Comparison of ENCODE assay signal across 8 cellular contexts in the genomic region with DNA sequence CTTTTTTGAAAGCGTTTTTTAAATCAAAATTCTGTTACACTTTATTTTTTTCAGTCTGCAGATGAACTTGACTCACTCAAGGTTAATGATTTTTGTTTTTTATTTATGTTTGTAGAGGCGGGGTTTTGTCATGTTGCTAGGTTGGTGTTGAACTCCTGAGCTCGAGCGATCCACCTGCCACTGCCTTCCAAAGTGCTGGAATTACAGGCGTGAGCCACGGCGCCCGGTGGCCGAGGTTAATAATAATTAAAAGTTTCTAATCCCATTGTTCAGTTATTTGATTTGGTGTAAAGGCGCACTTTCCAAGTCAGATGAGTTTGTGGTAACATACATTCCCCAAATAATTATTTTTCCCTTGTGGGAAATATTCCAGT. TPM values are rescaled to one million over a fixed set of nuclear protein-coding genes. Genes with fewer than 3 reads are reported as not detected.
A peak's percentile ranks its signal among the peaks of the same experiment; 100 is the strongest.
DNase-seq lines count a peak whose midpoint lies in the region; ATAC-seq and TF ChIP-seq lines count a peak whose summit lies in the region.

No MANE protein-coding gene starts in this region.

- H3K27me3 Mint-ChIP-seq in activated T-helper 17 cell treated with anti-CD3 and anti-CD28 coated beads, Interleukin-2, amount 50 U/mL, for 72 hours, result no peaks in the 10 kb centered on the region

- CTCF ChIA-PET in SK-N-SH (lab: Yijun Ruan, JAX), result interaction anchor here (1.0 to 1.4 kb wide), 4 partner anchors 10 to 159 kb away, joined by 3 to 5 read pairs (median 4); no protein-coding TSS in a partner anchor

- H3K9me2 ChIP-seq in SK-N-SH, result no peaks in the 10 kb centered on the region

- no peak for TF ChIP-seq EP300 in SK-N-SH (IDR thresholded peaks at IDR 0.05; ENCODE audit: borderline replicate concordance in 1 of 2, low read depth in 1 of 2, low read length in 1 of 2)

- WGBS in SK-N-SH (ENCODE audit: low lambda C conversion rate), result 10% methylated on average over 10 of the region's 10 CpGs

- H3K9ac ChIP-seq in SK-N-SH, result peak overlapping the region; percentile 99

- H3K27ac ChIP-seq in SK-N-SH (ENCODE audit: low read depth in 2 of 2, low read length in 1 of 2) (peak overlapping the region; percentile 98 to 100), substantia nigra (ENCODE audit: low read depth, low read length, poor library complexity, severe bottlenecking) (peak overlapping the region; percentile 99)

- no peak for TF ChIP-seq CTCF in SK-N-SH (IDR thresholded peaks at IDR 0.05)

- peaks cover 18% of the 10 kb centered on the region for H3F3A ChIP-seq in SK-N-SH (replicated peaks; ENCODE audit: insufficient read depth)

- peak overlapping the region; percentile 95 for H3K4me2 ChIP-seq in SK-N-SH

- H3K4me3 ChIP-seq in SK-N-SH (ENCODE audit: low read depth in 2 of 2, low read length in 1 of 2) (peak overlapping the region; percentile 96 to 98), iPS-18c (ENCODE audit: insufficient read depth, low read depth, low read length) (peak overlapping the region; percentile 87)

- H3K4me3 Mint-ChIP-seq in activated T-helper 17 cell treated with anti-CD3 and anti-CD28 coated beads, Interleukin-2, amount 50 U/mL, for 72 hours, result peak overlapping the region; percentile 97

- POLR2A ChIA-PET in SK-N-SH (lab: Yijun Ruan, JAX), result no interaction called here

- TF ChIP-seq RAD21 in SK-N-SH (IDR thresholded peaks at IDR 0.05; ENCODE audit: low read length), result no peak

- H3K79me2 ChIP-seq in SK-N-SH (ENCODE audit: insufficient read depth), result peaks cover 59% of the 10 kb centered on the region

- H3K36me3 ChIP-seq in SK-N-SH (replicated peaks in 1 of 2; ENCODE audit: control insufficient read depth in 1 of 2, insufficient read depth in 2 of 2, low read length in 1 of 2), result peaks cover 15 to 20% of the 10 kb centered on the region in 2 experiments

- H3K9me3 Mint-ChIP-seq in activated T-helper 17 cell treated with anti-CD3 and anti-CD28 coated beads, Interleukin-2, amount 50 U/mL, for 72 hours, result peaks cover 8% of the 10 kb centered on the region

- peaks cover 22% of the 10 kb centered on the region for H3K4me1 Mint-ChIP-seq in activated T-helper 17 cell treated with anti-CD3 and anti-CD28 coated beads, Interleukin-2, amount 50 U/mL, for 72 hours

- peaks cover 7 to 12% of the 10 kb centered on the region in 2 experiments; a peak in 2 of 4 replicates for H3K4me1 ChIP-seq in SK-N-SH (ENCODE audit: control insufficient read depth in 1 of 2, insufficient read depth in 2 of 2, low read depth in 1 of 2, low read length in 1 of 2)

- no peak for ATAC-seq in SK-N-SH treated with all-trans-retinoic acid at 6 μM for 48 hours
- ATAC-seq in activated T-helper 17 cell treated with anti-CD3 and anti-CD28 coated beads, Interleukin-2, amount 50 U/mL, for 72 hours (replicated peaks), result no peak
- ATAC-seq in HG03460 (IDR thresholded peaks at IDR 0.05; ENCODE audit: unreplicated experiment), result no peak
- no peak for ATAC-seq in HG02642 (IDR thresholded peaks at IDR 0.05; ENCODE audit: poor library complexity, unreplicated experiment)

- H3K9me3 ChIP-seq in SK-N-SH, result no peaks in the 10 kb centered on the region
- no peaks in the 10 kb centered on the region for H3K9me3 ChIP-seq in iPS-18c (ENCODE audit: control insufficient read depth, insufficient read depth, low read length)

- no peaks in the 10 kb centered on the region for H3K27me3 ChIP-seq in SK-N-SH (ENCODE audit: insufficient read depth)

- no peak for DNase-seq in SK-N-SH
- peak in 1 of 49 donors; percentile 1 for DNase-seq in substantia nigra (lab: John Stamatoyannopoulos, UW)
- DNase-seq in activated CD4-positive, alpha-beta T cell treated with anti-CD3 and anti-CD28 coated beads, Interleukin-2, amount 50 U/mL, for 48 hours, result no peak

- H3K27ac Mint-ChIP-seq in activated T-helper 17 cell treated with anti-CD3 and anti-CD28 coated beads, Interleukin-2, amount 50 U/mL, for 72 hours, result peak overlapping the region; percentile 99

- H4K20me1 ChIP-seq in SK-N-SH (ENCODE audit: insufficient read depth), result peaks cover 35% of the 10 kb centered on the region; the same call in 1 of the 2 replicates

- H3K36me3 Mint-ChIP-seq in activated T-helper 17 cell treated with anti-CD3 and anti-CD28 coated beads, Interleukin-2, amount 50 U/mL, for 72 hours (ENCODE audit: low read depth), result peaks cover 63% of the 10 kb centered on the region

- no peak overlapping the region for H2AFZ ChIP-seq in SK-N-SH (ENCODE audit: low read depth)

TF ChIP-seq in SK-N-SH, 30 proteins besides CTCF, POLR2A, EP300 and RAD21:
- TF ChIP-seq CHD2 (IDR thresholded peaks at IDR 0.05; ENCODE audit: low read length, partially characterized antibody) (no peak), GABPA (IDR thresholded peaks at IDR 0.05; ENCODE audit: low read depth) (no peak), TCF12 (IDR thresholded peaks at IDR 0.05) (no peak), POLR2AphosphoS5 (IDR thresholded peaks at IDR 0.05; ENCODE audit: low read depth, low read length) (no peak), RCOR1 (IDR thresholded peaks at IDR 0.05; ENCODE audit: low read length) (no peak)
- TF ChIP-seq, protein P1, sequence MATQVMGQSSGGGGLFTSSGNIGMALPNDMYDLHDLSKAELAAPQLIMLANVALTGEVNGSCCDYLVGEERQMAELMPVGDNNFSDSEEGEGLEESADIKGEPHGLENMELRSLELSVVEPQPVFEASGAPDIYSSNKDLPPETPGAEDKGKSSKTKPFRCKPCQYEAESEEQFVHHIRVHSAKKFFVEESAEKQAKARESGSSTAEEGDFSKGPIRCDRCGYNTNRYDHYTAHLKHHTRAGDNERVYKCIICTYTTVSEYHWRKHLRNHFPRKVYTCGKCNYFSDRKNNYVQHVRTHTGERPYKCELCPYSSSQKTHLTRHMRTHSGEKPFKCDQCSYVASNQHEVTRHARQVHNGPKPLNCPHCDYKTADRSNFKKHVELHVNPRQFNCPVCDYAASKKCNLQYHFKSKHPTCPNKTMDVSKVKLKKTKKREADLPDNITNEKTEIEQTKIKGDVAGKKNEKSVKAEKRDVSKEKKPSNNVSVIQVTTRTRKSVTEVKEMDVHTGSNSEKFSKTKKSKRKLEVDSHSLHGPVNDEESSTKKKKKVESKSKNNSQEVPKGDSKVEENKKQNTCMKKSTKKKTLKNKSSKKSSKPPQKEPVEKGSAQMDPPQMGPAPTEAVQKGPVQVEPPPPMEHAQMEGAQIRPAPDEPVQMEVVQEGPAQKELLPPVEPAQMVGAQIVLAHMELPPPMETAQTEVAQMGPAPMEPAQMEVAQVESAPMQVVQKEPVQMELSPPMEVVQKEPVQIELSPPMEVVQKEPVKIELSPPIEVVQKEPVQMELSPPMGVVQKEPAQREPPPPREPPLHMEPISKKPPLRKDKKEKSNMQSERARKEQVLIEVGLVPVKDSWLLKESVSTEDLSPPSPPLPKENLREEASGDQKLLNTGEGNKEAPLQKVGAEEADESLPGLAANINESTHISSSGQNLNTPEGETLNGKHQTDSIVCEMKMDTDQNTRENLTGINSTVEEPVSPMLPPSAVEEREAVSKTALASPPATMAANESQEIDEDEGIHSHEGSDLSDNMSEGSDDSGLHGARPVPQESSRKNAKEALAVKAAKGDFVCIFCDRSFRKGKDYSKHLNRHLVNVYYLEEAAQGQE (IDR thresholded peaks at IDR 0.05; ENCODE audit: low read depth, low read length), result no peak

TF ChIP-seq in SK-N-SH treated with all-trans-retinoic acid at 6 μM for 48 hours, 23 proteins besides CTCF, POLR2A, EP300 and RAD21 (continues in another document):
- TF ChIP-seq POU6F1 (CRISPR knock-in tag; IDR thresholded peaks at IDR 0.05; ENCODE audit: borderline replicate concordance, low read depth), result no peak
- TF ChIP-seq ZNF565 (CRISPR knock-in tag; conservative IDR thresholded peaks at IDR 0.05; ENCODE audit: low read depth), result no peak
- TF ChIP-seq GLIS3 (CRISPR knock-in tag; IDR thresholded peaks at IDR 0.05), result no peak
- TF ChIP-seq, protein P2, sequence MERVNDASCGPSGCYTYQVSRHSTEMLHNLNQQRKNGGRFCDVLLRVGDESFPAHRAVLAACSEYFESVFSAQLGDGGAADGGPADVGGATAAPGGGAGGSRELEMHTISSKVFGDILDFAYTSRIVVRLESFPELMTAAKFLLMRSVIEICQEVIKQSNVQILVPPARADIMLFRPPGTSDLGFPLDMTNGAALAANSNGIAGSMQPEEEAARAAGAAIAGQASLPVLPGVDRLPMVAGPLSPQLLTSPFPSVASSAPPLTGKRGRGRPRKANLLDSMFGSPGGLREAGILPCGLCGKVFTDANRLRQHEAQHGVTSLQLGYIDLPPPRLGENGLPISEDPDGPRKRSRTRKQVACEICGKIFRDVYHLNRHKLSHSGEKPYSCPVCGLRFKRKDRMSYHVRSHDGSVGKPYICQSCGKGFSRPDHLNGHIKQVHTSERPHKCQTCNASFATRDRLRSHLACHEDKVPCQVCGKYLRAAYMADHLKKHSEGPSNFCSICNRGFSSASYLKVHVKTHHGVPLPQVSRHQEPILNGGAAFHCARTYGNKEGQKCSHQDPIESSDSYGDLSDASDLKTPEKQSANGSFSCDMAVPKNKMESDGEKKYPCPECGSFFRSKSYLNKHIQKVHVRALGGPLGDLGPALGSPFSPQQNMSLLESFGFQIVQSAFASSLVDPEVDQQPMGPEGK (CRISPR knock-in tag; IDR thresholded peaks at IDR 0.05; ENCODE audit: borderline replicate concordance), result no peak

RNA-seq across cellular contexts. Expression of gene CHD1, which starts 1.2 kb away (rescaled TPM):
- polyA plus RNA-seq in SK-N-SH (2012; rRNA removed), result 12.4 and 15.2 TPM in 2 replicates
- 12.3 and 13.2 TPM in 2 replicates for polyA plus RNA-seq in SK-N-SH (2012; cell fraction: cytosol; rRNA removed)
- 16.2 and 52.2 TPM in 2 replicates for polyA plus RNA-seq in SK-N-SH (2012; cell fraction: nucleus; rRNA removed)
- total RNA-seq in activated T-helper 17 cell treated with anti-CD3 and anti-CD28 coated beads, Interleukin-2, amount 50 U/mL, for 72 hours, result 10 to 100 TPM; 58.1 to 60.2 TPM
